Comparison of ENCODE assay signal across 16 cellular contexts in the genomic region with DNA sequence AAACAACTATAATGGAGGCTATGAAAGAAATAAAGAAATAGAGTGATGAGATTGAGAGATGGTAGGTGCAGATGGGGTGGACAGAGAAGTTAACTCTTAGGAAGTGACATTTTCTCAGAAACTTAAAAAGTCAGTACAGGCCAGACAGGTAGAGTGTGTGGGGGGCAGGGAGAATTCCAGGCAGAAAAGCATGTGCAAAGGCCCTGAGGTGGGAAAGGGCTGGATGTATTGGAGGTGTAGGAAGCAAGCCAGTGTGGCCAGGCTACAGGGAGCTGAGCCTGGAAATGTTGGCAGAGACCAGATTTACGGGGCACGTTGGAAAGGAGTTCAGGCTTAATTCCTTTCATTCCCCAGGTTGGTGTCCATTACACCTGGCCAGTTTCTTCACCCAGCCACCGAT.
"Had no signal": no experiment of that assay in that cellular context is flagged by ENCODE, and none has a peak within 500 bp of the region (broad histone marks: within the 10 kb centered on the region; RNA-seq: fewer than 3 reads in every experiment).

No MANE protein-coding gene starts in this region.

- H3K27ac ChIP-seq: coronary artery, heart right ventricle, ovary had no signal

- H3K4me1 Mint-ChIP-seq: naive B cell, nephron progenitor cell had no signal

- H3K27ac Mint-ChIP-seq: nephron progenitor cell had no signal

- H3K27me3 ChIP-seq: heart right ventricle, ovary had no signal

- H3K9me3 ChIP-seq: ovary had no signal

- H3K36me3 Mint-ChIP-seq: naive B cell had no signal

- H3K4me3 ChIP-seq: coronary artery, heart right ventricle, ovary had no signal

- H3K36me3 ChIP-seq: heart right ventricle, ovary had no signal

- H3K9me3 Mint-ChIP-seq: nephron progenitor cell had no signal

- ATAC-seq: esophagus mucosa, heart right ventricle, right cardiac atrium had no signal

- DNase-seq: effector CD8-positive, alpha-beta T cell; heart right ventricle; hypothalamus; kidney glomerular epithelial cell; mesendoderm; naive B cell; nephron progenitor cell; nucleus accumbens; ovary; right cardiac atrium; small intestine; stimulated activated CD4-positive, alpha-beta T cell treated with anti-CD3 and anti-CD28 coated beads, Interleukin-12 subunit alpha, Interleukin-12 subunit beta, amount 100 ng/mL, for 4 hours; stimulated activated naive CD4-positive, alpha-beta T cell treated with Interleukin-2 at 50 U/mL for 16 hours; trophoblast cell had no signal

- H3K4me3 Mint-ChIP-seq: naive B cell, nephron progenitor cell had no signal
